In the genomic region with DNA sequence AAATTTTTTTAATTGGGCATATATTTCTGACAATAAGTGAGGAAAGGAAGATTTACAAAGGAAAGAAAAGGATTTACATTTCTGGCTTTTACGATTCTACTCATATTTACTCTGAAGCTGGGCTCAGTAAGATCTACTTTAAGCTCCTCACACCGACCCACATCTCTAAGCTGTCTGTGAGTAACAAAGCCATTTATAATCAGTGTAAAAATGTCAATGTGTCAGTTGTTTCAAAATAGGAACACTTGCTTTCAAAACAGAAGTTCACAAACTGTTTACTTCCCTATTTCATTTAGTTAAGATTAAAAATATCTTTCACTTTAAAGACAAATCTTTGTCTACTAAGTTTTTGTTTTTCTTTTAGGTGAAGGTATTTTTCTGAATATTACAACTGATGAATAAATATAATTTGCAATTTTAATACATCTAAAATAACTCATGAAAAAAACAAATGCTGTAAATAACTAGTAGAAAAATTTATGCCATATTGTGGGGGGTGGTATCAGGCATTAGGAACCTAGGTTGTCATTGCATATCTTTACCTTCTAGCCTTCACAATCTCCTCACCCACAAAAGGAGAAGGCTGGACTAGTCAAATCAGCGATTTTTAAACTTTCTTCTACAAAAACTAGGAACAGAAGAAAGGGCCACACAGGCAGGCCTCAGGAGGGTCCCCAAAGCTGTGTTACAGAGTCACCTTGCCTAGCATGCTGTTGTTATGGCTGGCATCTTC, we compare ENCODE assay signal across 16 cellular contexts.
DNase-seq lines count a peak whose midpoint lies in the region; ATAC-seq and TF ChIP-seq lines count a peak whose summit lies in the region.
"Had no signal": no experiment of that assay in that cellular context is flagged by ENCODE, and none has a peak within 500 bp of the region (broad histone marks: within the 10 kb centered on the region; RNA-seq: fewer than 3 reads in every experiment).

No MANE protein-coding gene starts in this region.

- TF ChIP-seq POLR2A in upper lobe of left lung (IDR thresholded peaks at IDR 0.05), result no peak

- H3K4me3 ChIP-seq in DOHH2 (ENCODE audit: low read length), result peak overlapping the region; percentile 68
- H3K4me3 ChIP-seq in upper lobe of left lung, result no peak overlapping the region
- no peak overlapping the region for H3K4me3 ChIP-seq in CD8-positive, alpha-beta memory T cell (ENCODE audit: low read length)
- H3K4me3 ChIP-seq: heart right ventricle, right atrium auricular region, vagina had no signal

- no peaks in the 10 kb centered on the region for H3K9me2 ChIP-seq in DOHH2 (replicated peaks; ENCODE audit: control insufficient read depth, low read length)

- peaks cover 96% of the 10 kb centered on the region for H3K79me2 ChIP-seq in DOHH2 (ENCODE audit: control insufficient read depth, low read length)

- CTCF ChIA-PET in CD8-positive, alpha-beta memory T cell (lab: Charles Lee), result no interaction called here

- peaks cover 65 to 82% (median 80%) of the 10 kb centered on the region in 3 donors for H3K4me1 Mint-ChIP-seq in CD8-positive, alpha-beta memory T cell

- ATAC-seq in GM21447 (IDR thresholded peaks at IDR 0.05; ENCODE audit: unreplicated experiment) (peak; percentile 52), upper lobe of left lung (ENCODE audit: low FRiP score in 2 of 2) (no peak), left lobe of liver (no peak)
- ATAC-seq: activated CD4-positive, CD25-positive, alpha-beta regulatory T cell treated with anti-CD3 and anti-CD28 coated beads, Interleukin-2, amount 50 U/mL, for 24 hours; Panc1 had no signal

- H3K9me3 ChIP-seq in DOHH2 (ENCODE audit: control insufficient read depth, insufficient read depth, low read length) (no peaks in the 10 kb centered on the region), upper lobe of left lung (no peaks in the 10 kb centered on the region)
- H3K9me3 ChIP-seq in CD8-positive, alpha-beta memory T cell (ENCODE audit: low read length), result no peaks in the 10 kb centered on the region
- H3K9me3 ChIP-seq: heart right ventricle, right atrium auricular region, vagina had no signal

- no peak for TF ChIP-seq CTCF in DOHH2 (IDR thresholded peaks at IDR 0.05; ENCODE audit: low read depth, low read length, poor library complexity, severe bottlenecking)
- TF ChIP-seq CTCF in upper lobe of left lung (IDR thresholded peaks at IDR 0.05), result no peak

- TF ChIP-seq EP300 in upper lobe of left lung (IDR thresholded peaks at IDR 0.05), result no peak

- H3K27ac ChIP-seq in DOHH2 (ENCODE audit: low read depth, low read length) (peak overlapping the region; percentile 97), upper lobe of left lung (peak overlapping the region in 1 of 4 donors; percentile 46)
- no peak overlapping the region for H3K27ac ChIP-seq in CD8-positive, alpha-beta memory T cell (ENCODE audit: low read depth, low read length)
- H3K27ac ChIP-seq: C4-2B, vagina had no signal

- no peaks in the 10 kb centered on the region for H3K27me3 Mint-ChIP-seq in CD8-positive, alpha-beta memory T cell

- peak overlapping the region in 1 of 8 donors; percentile 64 for H3K27ac Mint-ChIP-seq in CD8-positive, alpha-beta memory T cell

- POLR2A ChIA-PET in CD8-positive, alpha-beta memory T cell (lab: Charles Lee), result no interaction called here

- peaks cover 21% of the 10 kb centered on the region for H3K36me3 ChIP-seq in DOHH2 (ENCODE audit: control insufficient read depth, low read length)
- H3K36me3 ChIP-seq in upper lobe of left lung, result no peaks in the 10 kb centered on the region
- no peaks in the 10 kb centered on the region for H3K36me3 ChIP-seq in CD8-positive, alpha-beta memory T cell (ENCODE audit: insufficient read depth, low read length)
- H3K36me3 ChIP-seq: heart right ventricle, right atrium auricular region, vagina had no signal

- H3K27me3 ChIP-seq in DOHH2 (ENCODE audit: control insufficient read depth, low read length), result no peaks in the 10 kb centered on the region
- no peaks in the 10 kb centered on the region for H3K27me3 ChIP-seq in upper lobe of left lung
- no peaks in the 10 kb centered on the region for H3K27me3 ChIP-seq in CD8-positive, alpha-beta memory T cell (ENCODE audit: insufficient read depth, low read length, poor library complexity, severe bottlenecking)
- H3K27me3 ChIP-seq: heart right ventricle, right atrium auricular region, vagina had no signal

- no peaks in the 10 kb centered on the region for H3K9me3 Mint-ChIP-seq in CD8-positive, alpha-beta memory T cell

- peaks cover 0 to 8% (median 5%) of the 10 kb centered on the region in 3 donors for H3K36me3 Mint-ChIP-seq in CD8-positive, alpha-beta memory T cell

- DNase-seq in NCI-H82 treated with DMSO at 0.1 percent for 48 hours (lab: John Stamatoyannopoulos, UW; ENCODE audit: unreplicated experiment) (peak; percentile 14), globus pallidus (ENCODE audit: low spot score) (peak; percentile 5), NCI-H2081 treated with DMSO at 0.1 percent for 48 hours (lab: John Stamatoyannopoulos, UW) (no peak), upper lobe of left lung (no peak), left lobe of liver (ENCODE audit: low spot score) (no peak)
- DNase-seq in CD8-positive, alpha-beta memory T cell, result no peak
- DNase-seq: cortex of kidney, heart right ventricle, NCI-H1436 had no signal

- H3K4me1 ChIP-seq in DOHH2 (ENCODE audit: control insufficient read depth, low read length), result peaks cover 87% of the 10 kb centered on the region
- H3K4me1 ChIP-seq in upper lobe of left lung, result peaks cover 16 to 51% (median 33%) of the 10 kb centered on the region in 4 donors
- H3K4me1 ChIP-seq in CD8-positive, alpha-beta memory T cell (ENCODE audit: insufficient read depth, low read length), result peaks cover 11% of the 10 kb centered on the region

- H3K4me3 Mint-ChIP-seq in CD8-positive, alpha-beta memory T cell, result no peak overlapping the region

- H3F3A ChIP-seq in DOHH2 (ENCODE audit: control insufficient read depth, insufficient read depth), result peaks cover 50% of the 10 kb centered on the region

- peak overlapping the region; percentile 91 for H3K4me2 ChIP-seq in DOHH2 (ENCODE audit: low read length)

- no peaks in the 10 kb centered on the region for H4K20me1 ChIP-seq in DOHH2 (ENCODE audit: control insufficient read depth, insufficient read depth, low read depth, low read length)

- WGBS in upper lobe of left lung, 2 donors, result 43 to 49% methylated on average over 3 of the region's 3 CpGs

Comparison
In these comparisons a context has a peak if more than half of its experiments do, and no peak if none do; other contexts are left out.
1. DNase-seq: peak in NCI-H82 treated with DMSO at 0.1 percent for 48 hours (single experiment) and globus pallidus (single experiment); none in NCI-H2081 treated with DMSO at 0.1 percent for 48 hours (single experiment), upper lobe of left lung (0 of 2), CD8-positive, alpha-beta memory T cell (0 of 5) and left lobe of liver (single experiment).